Comparison of ENCODE assay signal across 8 cellular contexts in genomic region chr4:89438102-89438831, GRCh38.
DNase-seq lines count a peak whose midpoint lies in the region; ATAC-seq and TF ChIP-seq lines count a peak whose summit lies in the region.

No MANE protein-coding gene starts in this region.

- peak overlapping the region; percentile 84 for H3K27ac Mint-ChIP-seq in activated T-cell treated with anti-CD3 and anti-CD28 coated beads, Interleukin-2, amount 50 U/mL, for 24 hours

- BruUV-seq in A673 (replicated peaks; lab: Mats Ljungman, UMichigan), result no TSS peak

- H3K4me1 ChIP-seq in A673 (ENCODE audit: insufficient read depth, low read length, poor library complexity, severe bottlenecking), result no peaks in the 10 kb centered on the region

- no peaks in the 10 kb centered on the region for H3K9me3 Mint-ChIP-seq in activated T-cell treated with anti-CD3 and anti-CD28 coated beads, Interleukin-2, amount 50 U/mL, for 24 hours

- no peaks in the 10 kb centered on the region for H3K36me3 Mint-ChIP-seq in activated T-cell treated with anti-CD3 and anti-CD28 coated beads, Interleukin-2, amount 50 U/mL, for 24 hours (ENCODE audit: low read depth)

- CTCF ChIA-PET in A673 (lab: Charles Lee), result no interaction called here

- no peaks in the 10 kb centered on the region for H3K27me3 Mint-ChIP-seq in activated T-cell treated with anti-CD3 and anti-CD28 coated beads, Interleukin-2, amount 50 U/mL, for 24 hours

- no peaks in the 10 kb centered on the region for H3K36me3 ChIP-seq in A673 (ENCODE audit: insufficient read depth, low read length, poor library complexity, severe bottlenecking)

- intact Hi-C loops in A673 (cut with micrococcal nuclease; ENCODE audit: unreplicated experiment), result loop anchor here (2.0 to 10.0 kb wide), 2 partner anchors 183 to 463 kb away; no protein-coding TSS in a partner anchor
- intact Hi-C loops in Right ventricle myocardium superior (cut with DNase I), result loop anchor here (2.0 to 10.0 kb wide), 3 partner anchors 123 to 464 kb away; no protein-coding TSS in a partner anchor

- no peak overlapping the region for H3K27ac ChIP-seq in A673 (ENCODE audit: low read depth, low read length, poor library complexity, severe bottlenecking)

- no peak for TF ChIP-seq POLR2A in GM18505 (IDR thresholded peaks at IDR 0.05; ENCODE audit: borderline replicate concordance, extremely low read depth, insufficient read depth, insufficient read length)

- no peaks in the 10 kb centered on the region for H3K9me3 ChIP-seq in A673 (ENCODE audit: low read depth, low read length, poor library complexity, severe bottlenecking)

- H3K4me1 Mint-ChIP-seq in activated T-cell treated with anti-CD3 and anti-CD28 coated beads, Interleukin-2, amount 50 U/mL, for 24 hours (ENCODE audit: low read depth), result peaks cover 28% of the 10 kb centered on the region

- ATAC-seq in GM18505 (IDR thresholded peaks at IDR 0.05; ENCODE audit: unreplicated experiment) (peak; percentile 77), HG03060 (IDR thresholded peaks at IDR 0.05; ENCODE audit: low read depth, unreplicated experiment) (peak; percentile 77), Right ventricle myocardium superior (ENCODE audit: poor library complexity) (peak; percentile 41), GM18520 (IDR thresholded peaks at IDR 0.05; ENCODE audit: unreplicated experiment) (no peak)

- no peak overlapping the region for H3K4me3 Mint-ChIP-seq in activated T-cell treated with anti-CD3 and anti-CD28 coated beads, Interleukin-2, amount 50 U/mL, for 24 hours

- peak; percentile 60 for DNase-seq in A673 (ENCODE audit: low spot score)
- peak; percentile 89 for DNase-seq in OCI-M1 (lab: John Stamatoyannopoulos, UW)
- peak; percentile 66 for DNase-seq in activated T-cell treated with anti-CD3 and anti-CD28 coated beads, Interleukin-2, amount 50 U/mL, for 24 hours
- no peak for DNase-seq in Right ventricle myocardium superior
- peak; percentile 3 to 14 for DNase-seq in stimulated activated CD4-positive, alpha-beta T cell treated with anti-CD3 and anti-CD28 coated beads, Interleukin-1b, Interleukin-23, amount 100 ng/mL, for 1 hour (ENCODE audit: low read depth in 2 of 2)

- peak; percentile 48 for TF ChIP-seq CTCF in A673 (conservative IDR thresholded peaks at IDR 0.05; ENCODE audit: low read depth, low read length)

- no peak overlapping the region for H3K4me3 ChIP-seq in A673 (ENCODE audit: low read depth, low read length, poor library complexity, severe bottlenecking)

- POLR2A ChIA-PET in A673 (lab: Charles Lee; ENCODE audit: low non-redundant PET), result no interaction called here

- H3K27me3 ChIP-seq in A673 (replicated peaks; ENCODE audit: insufficient read depth, low read depth, low read length, poor library complexity), result no peaks in the 10 kb centered on the region
